Comparison of ENCODE assay signal across 8 cellular contexts in the genomic region with DNA sequence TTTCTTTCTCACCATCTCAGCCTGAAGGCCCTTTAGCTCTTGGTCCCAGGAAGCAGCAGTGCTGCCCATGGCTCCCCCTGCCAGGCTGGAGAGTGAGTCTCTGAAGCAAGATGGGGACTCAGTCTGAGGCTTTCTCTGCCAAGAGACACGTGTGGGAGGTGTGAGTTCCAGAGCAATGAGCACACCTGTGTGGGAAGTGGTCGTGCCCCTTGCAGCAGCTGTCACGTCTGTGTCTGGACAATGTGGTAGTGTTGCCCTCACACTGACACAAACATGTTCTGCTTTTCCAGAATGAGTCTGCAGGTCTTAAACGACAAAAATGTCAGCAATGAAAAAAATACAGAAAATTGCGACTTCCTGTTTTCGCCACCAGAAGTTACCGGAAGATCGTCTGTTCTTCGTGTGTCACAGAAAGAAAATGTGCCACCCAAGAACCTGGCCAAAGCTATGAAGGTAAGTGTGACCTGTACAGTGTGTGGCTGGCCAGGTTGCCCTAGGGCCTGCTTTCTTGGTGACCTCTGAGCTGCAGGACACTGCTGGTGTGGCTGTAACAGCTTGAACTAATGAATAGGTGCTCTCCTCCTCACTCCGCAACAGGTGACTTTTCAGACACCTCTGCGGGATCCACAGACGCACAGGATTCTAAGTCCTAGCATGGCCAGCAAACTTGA. TPM values are rescaled to one million over a fixed set of nuclear protein-coding genes. Genes with fewer than 3 reads are reported as not detected.
DNase-seq lines count a peak whose midpoint lies in the region; ATAC-seq and TF ChIP-seq lines count a peak whose summit lies in the region.

No MANE protein-coding gene starts in this region.

- H3K9me3 ChIP-seq in A673 (ENCODE audit: low read depth, low read length, poor library complexity, severe bottlenecking) (no peaks in the 10 kb centered on the region), KOPT-K1 (ENCODE audit: insufficient read depth, low read length, poor library complexity, severe bottlenecking) (no peaks in the 10 kb centered on the region), lower lobe of right lung (no peaks in the 10 kb centered on the region), upper lobe of right lung (no peaks in the 10 kb centered on the region)

- H3K27me3 ChIP-seq in A673 (replicated peaks; ENCODE audit: insufficient read depth, low read depth, low read length, poor library complexity) (no peaks in the 10 kb centered on the region), lower lobe of right lung (ENCODE audit: low read depth) (no peaks in the 10 kb centered on the region), upper lobe of right lung (no peaks in the 10 kb centered on the region)

- no peak for DNase-seq in A673 (ENCODE audit: low spot score)
- peak; percentile 60 for DNase-seq in activated T-cell treated with anti-CD3 and anti-CD28 coated beads, Interleukin-2, amount 50 U/mL, for 1 hour
- peak; percentile 54 for DNase-seq in lower lobe of right lung
- DNase-seq in upper lobe of right lung: no peak
- no peak for DNase-seq in NCI-H2081 treated with DMSO at 0.1 percent for 48 hours (lab: John Stamatoyannopoulos, UW)
- no peak for DNase-seq in mucosa of gallbladder (ENCODE audit: low spot score)

- intact Hi-C loops in A673 (cut with micrococcal nuclease; ENCODE audit: unreplicated experiment): no loop called here
- intact Hi-C loops in lower lobe of right lung (cut with DNase I): no loop called here
- intact Hi-C loops in upper lobe of right lung (cut with DNase I): no loop called here

- CTCF ChIA-PET in A673 (lab: Charles Lee): no interaction called here

- TSS peak; percentile 22 for BruUV-seq in A673 (replicated peaks; lab: Mats Ljungman, UMichigan)

- H3K36me3 ChIP-seq in A673 (ENCODE audit: insufficient read depth, low read length, poor library complexity, severe bottlenecking) (peaks cover 62% of the 10 kb centered on the region), KOPT-K1 (ENCODE audit: insufficient read depth, low read length) (peaks cover 70% of the 10 kb centered on the region), lower lobe of right lung (peaks cover 6% of the 10 kb centered on the region), upper lobe of right lung (peaks cover 3% of the 10 kb centered on the region)

- POLR2A ChIA-PET in A673 (lab: Charles Lee; ENCODE audit: low non-redundant PET): no interaction called here

- ATAC-seq in lower lobe of right lung (no peak), upper lobe of right lung (no peak), HG02763 (IDR thresholded peaks at IDR 0.05; ENCODE audit: unreplicated experiment) (no peak)

- H3K27ac ChIP-seq in A673 (ENCODE audit: low read depth, low read length, poor library complexity, severe bottlenecking): peak overlapping the region; percentile 90
- peak overlapping the region; percentile 94 for H3K27ac ChIP-seq in KOPT-K1 (ENCODE audit: low read depth, low read length, poor library complexity, severe bottlenecking)
- peak overlapping the region; percentile 95 for H3K27ac ChIP-seq in lower lobe of right lung
- peak overlapping the region; percentile 75 for H3K27ac ChIP-seq in upper lobe of right lung

- H3K4me3 ChIP-seq in A673 (ENCODE audit: low read depth, low read length, poor library complexity, severe bottlenecking) (peak overlapping the region; percentile 99), lower lobe of right lung (peak overlapping the region; percentile 39), upper lobe of right lung (peak overlapping the region; percentile 32)

- H3K4me1 ChIP-seq in A673 (ENCODE audit: insufficient read depth, low read length, poor library complexity, severe bottlenecking) (peaks cover 10% of the 10 kb centered on the region), lower lobe of right lung (peaks cover 62% of the 10 kb centered on the region), upper lobe of right lung (peaks cover 38% of the 10 kb centered on the region)

- TF ChIP-seq CTCF in A673 (conservative IDR thresholded peaks at IDR 0.05; ENCODE audit: low read depth, low read length): no peak
- TF ChIP-seq CTCF in lower lobe of right lung (IDR thresholded peaks at IDR 0.05): no peak
- TF ChIP-seq CTCF in upper lobe of right lung (IDR thresholded peaks at IDR 0.05): no peak

RNA-seq across cellular contexts. Expression of gene TACC3, which starts 1.9 kb away (rescaled TPM):
- 224 and 246 TPM in 2 replicates for total RNA-seq in A673 (2021)
- 19.3 TPM for total RNA-seq in lower lobe of right lung
- total RNA-seq in upper lobe of right lung: 13.3 TPM
- total RNA-seq in mucosa of gallbladder: 16.2 TPM

RNA-seq across cellular contexts. Expression of gene TMEM129, which starts 2.1 kb away (rescaled TPM):
- total RNA-seq in A673 (2021): 28.8 and 33.4 TPM in 2 replicates
- 30.9 TPM for total RNA-seq in lower lobe of right lung
- 33.2 TPM for total RNA-seq in upper lobe of right lung
- 60.5 TPM for total RNA-seq in mucosa of gallbladder

RNA-seq across cellular contexts. Expression of gene SLBP, which starts 11.1 kb away (rescaled TPM):
- total RNA-seq in A673 (2021) (85.5 and 89.5 TPM in 2 replicates), lower lobe of right lung (31.6 TPM), upper lobe of right lung (32.8 TPM), mucosa of gallbladder (26.4 TPM)

RNA-seq across cellular contexts. Expression of gene FAM53A, which starts 39.2 kb away (rescaled TPM):
- total RNA-seq in A673 (2021) (1.6 and 3.1 TPM in 2 replicates), lower lobe of right lung (1.7 TPM), upper lobe of right lung (2.8 TPM), mucosa of gallbladder (1.6 TPM)

Comparison
In these comparisons a context has a peak if more than half of its experiments do, and no peak if none do; other contexts are left out.
1. DNase-seq: peak in activated T-cell treated with anti-CD3 and anti-CD28 coated beads, Interleukin-2, amount 50 U/mL, for 1 hour (single experiment) and lower lobe of right lung (single experiment); none in A673 (single experiment), upper lobe of right lung (single experiment), NCI-H2081 treated with DMSO at 0.1 percent for 48 hours (single experiment) and mucosa of gallbladder (single experiment).
2. H3K4me3 ChIP-seq: peak in every context shown above with its lines; median percentile 99 in A673; 39 in lower lobe of right lung; 32 in upper lobe of right lung.
3. RNA of gene TACC3, which starts 1.9 kb away (total RNA-seq): 224 to 246 TPM in A673; 19.3 TPM in lower lobe of right lung (single experiment), 16.2 TPM in mucosa of gallbladder (single experiment) and 13.3 TPM in upper lobe of right lung (single experiment); every median in the first group is over 10 times any median in the second.
4. Peak in every context shown above with its lines, with median percentiles within 50 percentile points of each other: H3K27ac ChIP-seq.